ENCODE assay signal across 8 cellular contexts in genomic region chr9:4923580-4924544, GRCh38.
DNase-seq lines count a peak whose midpoint lies in the region; ATAC-seq and TF ChIP-seq lines count a peak whose summit lies in the region.

No MANE protein-coding gene starts in this region.

- no peak for TF ChIP-seq EP300 in upper lobe of left lung (IDR thresholded peaks at IDR 0.05)

- ATAC-seq in SK-N-SH treated with all-trans-retinoic acid at 6 μM for 48 hours = peak; percentile 70
- peak in 1 of 2 donors; percentile 56 for ATAC-seq in upper lobe of left lung (ENCODE audit: low FRiP score in 2 of 2)
- ATAC-seq in omental fat pad (ENCODE audit: low FRiP score) = no peak
- no peak for ATAC-seq in GM19452 (IDR thresholded peaks at IDR 0.05; ENCODE audit: unreplicated experiment)

- H3K4me3 ChIP-seq in HFF-Myc (replicated peaks; ENCODE audit: low read depth, low read length) (no peak overlapping the region), fibroblast of pulmonary artery (replicated peaks; ENCODE audit: low read depth, low read length) (no peak overlapping the region), upper lobe of left lung (no peak overlapping the region)

- no peak overlapping the region for H3K4me3 Mint-ChIP-seq in activated CD4-positive, alpha-beta T cell treated with anti-CD3 and anti-CD28 coated beads, Interleukin-2, amount 10 ng/mL, durations not matched to agents 24 days and 14 days

- TF ChIP-seq CTCF in HFF-Myc (IDR thresholded peaks at IDR 0.05; ENCODE audit: low read depth, low read length, missing control alignments) (peak; percentile 37), fibroblast of pulmonary artery (IDR thresholded peaks at IDR 0.05; ENCODE audit: low read length, missing control alignments) (peak; percentile 42), upper lobe of left lung (IDR thresholded peaks at IDR 0.05) (peak in 4 of 6 experiments; percentile 16 to 39 (median 20)), omental fat pad (IDR thresholded peaks at IDR 0.05) (no peak)

- no peaks in the 10 kb centered on the region for H3K27me3 ChIP-seq in upper lobe of left lung

- H3K36me3 ChIP-seq in upper lobe of left lung = no peaks in the 10 kb centered on the region

- peaks cover 27% of the 10 kb centered on the region for H3K4me1 Mint-ChIP-seq in activated CD4-positive, alpha-beta T cell treated with anti-CD3 and anti-CD28 coated beads, Interleukin-2, amount 10 ng/mL, durations not matched to agents 24 days and 14 days

- peaks cover 0 to 6% (median 4%) of the 10 kb centered on the region in 4 donors for H3K4me1 ChIP-seq in upper lobe of left lung

- peak; percentile 79 for DNase-seq in activated CD4-positive, alpha-beta T cell treated with anti-CD3 and anti-CD28 coated beads, Interleukin-2, amount 10 ng/mL, durations not matched to agents 24 days and 14 days
- DNase-seq in activated CD4-positive, alpha-beta T cell treated with anti-CD3 and anti-CD28 coated beads for 48 hours = no peak
- no peak for DNase-seq in HFF-Myc (ENCODE audit: extremely low read depth, low read depth)
- peak; percentile 55 for DNase-seq in fibroblast of pulmonary artery (ENCODE audit: low read depth)
- no peak for DNase-seq in upper lobe of left lung
- no peak for DNase-seq in omental fat pad (ENCODE audit: low spot score)

- H3K27me3 Mint-ChIP-seq in activated CD4-positive, alpha-beta T cell treated with anti-CD3 and anti-CD28 coated beads, Interleukin-2, amount 10 ng/mL, durations not matched to agents 24 days and 14 days = no peaks in the 10 kb centered on the region

- intact Hi-C loops in activated CD4-positive, alpha-beta T cell treated with anti-CD3 and anti-CD28 coated beads, Interleukin-2, amount 10 ng/mL, durations not matched to agents 24 days and 14 days (cut with micrococcal nuclease) = loop anchor here (1.0 kb wide), 1 partner anchor 162 kb away; no protein-coding TSS in a partner anchor

- H3K9me3 Mint-ChIP-seq in activated CD4-positive, alpha-beta T cell treated with anti-CD3 and anti-CD28 coated beads, Interleukin-2, amount 10 ng/mL, durations not matched to agents 24 days and 14 days = peaks cover 7% of the 10 kb centered on the region

- TF ChIP-seq POLR2A in upper lobe of left lung (IDR thresholded peaks at IDR 0.05) = no peak

- H3K27ac ChIP-seq in upper lobe of left lung = peak overlapping the region in 2 of 4 donors; percentile 28 to 36

- 43 to 44% methylated on average over 5 of the region's 5 CpGs for WGBS in upper lobe of left lung, 2 donors

- peaks cover 8% of the 10 kb centered on the region for H3K36me3 Mint-ChIP-seq in activated CD4-positive, alpha-beta T cell treated with anti-CD3 and anti-CD28 coated beads, Interleukin-2, amount 10 ng/mL, durations not matched to agents 24 days and 14 days (ENCODE audit: low read depth)

- H3K9me3 ChIP-seq in upper lobe of left lung = no peaks in the 10 kb centered on the region

- H3K27ac Mint-ChIP-seq in activated CD4-positive, alpha-beta T cell treated with anti-CD3 and anti-CD28 coated beads, Interleukin-2, amount 10 ng/mL, durations not matched to agents 24 days and 14 days = peak overlapping the region; percentile 59

TF ChIP-seq in SK-N-SH treated with all-trans-retinoic acid at 6 μM for 48 hours, 23 proteins besides CTCF, POLR2A, EP300 and RAD21:
- TF ChIP-seq PPARA (CRISPR knock-in tag; IDR thresholded peaks at IDR 0.05; ENCODE audit: borderline replicate concordance) (no peak), ZFP30 (CRISPR knock-in tag; IDR thresholded peaks at IDR 0.05) (no peak), ZNF70 (CRISPR knock-in tag; IDR thresholded peaks at IDR 0.05) (no peak), ZFP3 (CRISPR knock-in tag; IDR thresholded peaks at IDR 0.05) (no peak), POU6F1 (CRISPR knock-in tag; IDR thresholded peaks at IDR 0.05; ENCODE audit: borderline replicate concordance, low read depth) (no peak), RARB (CRISPR knock-in tag; IDR thresholded peaks at IDR 0.05) (no peak)
TF ChIP-seq in SK-N-SH treated with all-trans-retinoic acid at 6 μM for 48 hours: peak in this region for 0.

Comparison
In these comparisons a context has a peak if more than half of its experiments do, and no peak if none do; other contexts are left out.
1. DNase-seq: peak in activated CD4-positive, alpha-beta T cell treated with anti-CD3 and anti-CD28 coated beads, Interleukin-2, amount 10 ng/mL, durations not matched to agents 24 days and 14 days (single experiment) and fibroblast of pulmonary artery (single experiment); none in activated CD4-positive, alpha-beta T cell treated with anti-CD3 and anti-CD28 coated beads for 48 hours (single experiment), HFF-Myc (single experiment), upper lobe of left lung (0 of 2) and omental fat pad (single experiment).
2. CTCF ChIP-seq: peak in HFF-Myc (single experiment), fibroblast of pulmonary artery (single experiment) and upper lobe of left lung (4 of 6); none in omental fat pad (0 of 3).